1 cellular context compared by ENCODE assay signal in the genomic region with DNA sequence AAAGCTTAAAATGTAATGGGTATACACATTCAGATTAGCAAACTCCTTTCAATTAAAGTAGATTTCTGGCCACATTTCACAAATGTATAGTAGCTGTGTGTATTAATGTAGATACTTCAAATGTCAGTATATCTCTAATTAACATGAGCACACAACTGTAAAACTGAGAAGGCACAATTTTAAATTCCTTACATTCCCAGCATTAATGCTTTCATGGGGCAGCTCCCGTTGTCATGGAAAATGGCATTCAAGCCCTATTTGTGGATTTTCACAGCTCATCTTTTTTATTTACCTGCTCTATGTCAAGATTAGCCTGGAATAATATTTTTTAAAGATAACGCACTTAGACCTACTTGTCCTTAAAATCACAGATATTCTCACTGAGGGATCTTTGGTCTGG.
TF ChIP-seq lines count a peak whose summit lies in the region.

No MANE protein-coding gene starts in this region.

TF ChIP-seq in IMR-90, 13 proteins besides CTCF, POLR2A, EP300 and RAD21 (continued from another document):
- TF ChIP-seq, protein P1, sequence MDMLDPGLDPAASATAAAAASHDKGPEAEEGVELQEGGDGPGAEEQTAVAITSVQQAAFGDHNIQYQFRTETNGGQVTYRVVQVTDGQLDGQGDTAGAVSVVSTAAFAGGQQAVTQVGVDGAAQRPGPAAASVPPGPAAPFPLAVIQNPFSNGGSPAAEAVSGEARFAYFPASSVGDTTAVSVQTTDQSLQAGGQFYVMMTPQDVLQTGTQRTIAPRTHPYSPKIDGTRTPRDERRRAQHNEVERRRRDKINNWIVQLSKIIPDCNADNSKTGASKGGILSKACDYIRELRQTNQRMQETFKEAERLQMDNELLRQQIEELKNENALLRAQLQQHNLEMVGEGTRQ (IDR thresholded peaks at IDR 0.05; ENCODE audit: low read depth, low read length), result no peak
- TF ChIP-seq, protein P2, sequence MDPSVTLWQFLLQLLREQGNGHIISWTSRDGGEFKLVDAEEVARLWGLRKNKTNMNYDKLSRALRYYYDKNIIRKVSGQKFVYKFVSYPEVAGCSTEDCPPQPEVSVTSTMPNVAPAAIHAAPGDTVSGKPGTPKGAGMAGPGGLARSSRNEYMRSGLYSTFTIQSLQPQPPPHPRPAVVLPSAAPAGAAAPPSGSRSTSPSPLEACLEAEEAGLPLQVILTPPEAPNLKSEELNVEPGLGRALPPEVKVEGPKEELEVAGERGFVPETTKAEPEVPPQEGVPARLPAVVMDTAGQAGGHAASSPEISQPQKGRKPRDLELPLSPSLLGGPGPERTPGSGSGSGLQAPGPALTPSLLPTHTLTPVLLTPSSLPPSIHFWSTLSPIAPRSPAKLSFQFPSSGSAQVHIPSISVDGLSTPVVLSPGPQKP (IDR thresholded peaks at IDR 0.05; ENCODE audit: borderline replicate concordance, low read depth, low read length), result no peak
- TF ChIP-seq MXI1 (IDR thresholded peaks at IDR 0.05; ENCODE audit: borderline replicate concordance, low read depth, low read length), result no peak
- no peak for TF ChIP-seq SMC3 (IDR thresholded peaks at IDR 0.05; ENCODE audit: low read depth, low read length)
